8 cellular contexts compared by ENCODE assay signal in the genomic region with DNA sequence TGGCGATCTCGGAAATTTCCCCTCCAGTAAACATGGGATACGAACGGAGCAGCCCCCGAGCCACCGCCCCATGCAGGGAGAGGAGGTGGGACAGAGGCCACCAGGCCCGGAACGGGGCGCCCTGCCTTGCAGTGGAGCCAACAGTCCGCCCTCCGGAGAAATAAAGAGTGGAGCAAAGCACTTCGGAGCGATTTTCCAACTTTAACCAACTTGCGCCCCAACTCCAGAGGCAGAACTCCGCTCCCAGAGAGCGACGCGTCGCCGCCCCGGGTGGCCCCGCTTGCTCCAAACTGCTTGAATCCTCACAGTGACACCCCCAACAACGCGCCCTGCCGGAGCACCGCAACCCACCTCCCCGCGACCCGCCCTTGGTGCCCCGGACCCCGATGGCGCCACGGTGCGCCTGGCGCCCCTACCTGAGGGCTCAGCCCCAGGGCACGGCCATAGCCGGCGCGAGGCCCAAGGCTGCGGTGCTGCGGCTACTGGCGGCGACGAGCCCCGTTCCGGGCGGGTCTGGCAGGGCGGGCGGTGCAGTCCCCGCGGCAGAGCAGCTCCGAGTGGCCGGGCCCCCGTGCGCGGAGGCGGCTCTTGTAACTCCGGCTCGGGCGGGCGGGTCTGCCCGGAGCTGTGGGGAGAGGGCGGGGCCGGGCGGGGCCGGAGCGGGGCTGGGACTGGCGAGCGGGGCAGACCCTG. TPM values are rescaled to one million over a fixed set of nuclear protein-coding genes. Genes with fewer than 3 reads are reported as not detected.
DNase-seq lines count a peak whose midpoint lies in the region; ATAC-seq and TF ChIP-seq lines count a peak whose summit lies in the region.

A gene with protein sequence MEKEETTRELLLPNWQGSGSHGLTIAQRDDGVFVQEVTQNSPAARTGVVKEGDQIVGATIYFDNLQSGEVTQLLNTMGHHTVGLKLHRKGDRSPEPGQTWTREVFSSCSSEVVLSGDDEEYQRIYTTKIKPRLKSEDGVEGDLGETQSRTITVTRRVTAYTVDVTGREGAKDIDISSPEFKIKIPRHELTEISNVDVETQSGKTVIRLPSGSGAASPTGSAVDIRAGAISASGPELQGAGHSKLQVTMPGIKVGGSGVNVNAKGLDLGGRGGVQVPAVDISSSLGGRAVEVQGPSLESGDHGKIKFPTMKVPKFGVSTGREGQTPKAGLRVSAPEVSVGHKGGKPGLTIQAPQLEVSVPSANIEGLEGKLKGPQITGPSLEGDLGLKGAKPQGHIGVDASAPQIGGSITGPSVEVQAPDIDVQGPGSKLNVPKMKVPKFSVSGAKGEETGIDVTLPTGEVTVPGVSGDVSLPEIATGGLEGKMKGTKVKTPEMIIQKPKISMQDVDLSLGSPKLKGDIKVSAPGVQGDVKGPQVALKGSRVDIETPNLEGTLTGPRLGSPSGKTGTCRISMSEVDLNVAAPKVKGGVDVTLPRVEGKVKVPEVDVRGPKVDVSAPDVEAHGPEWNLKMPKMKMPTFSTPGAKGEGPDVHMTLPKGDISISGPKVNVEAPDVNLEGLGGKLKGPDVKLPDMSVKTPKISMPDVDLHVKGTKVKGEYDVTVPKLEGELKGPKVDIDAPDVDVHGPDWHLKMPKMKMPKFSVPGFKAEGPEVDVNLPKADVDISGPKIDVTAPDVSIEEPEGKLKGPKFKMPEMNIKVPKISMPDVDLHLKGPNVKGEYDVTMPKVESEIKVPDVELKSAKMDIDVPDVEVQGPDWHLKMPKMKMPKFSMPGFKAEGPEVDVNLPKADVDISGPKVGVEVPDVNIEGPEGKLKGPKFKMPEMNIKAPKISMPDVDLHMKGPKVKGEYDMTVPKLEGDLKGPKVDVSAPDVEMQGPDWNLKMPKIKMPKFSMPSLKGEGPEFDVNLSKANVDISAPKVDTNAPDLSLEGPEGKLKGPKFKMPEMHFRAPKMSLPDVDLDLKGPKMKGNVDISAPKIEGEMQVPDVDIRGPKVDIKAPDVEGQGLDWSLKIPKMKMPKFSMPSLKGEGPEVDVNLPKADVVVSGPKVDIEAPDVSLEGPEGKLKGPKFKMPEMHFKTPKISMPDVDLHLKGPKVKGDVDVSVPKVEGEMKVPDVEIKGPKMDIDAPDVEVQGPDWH (N-terminal part only) (minus strand): TSS at position 563 of the 693 bp plus-strand sequence. CDS start 10,708 bp downstream, outside the sequence.

- H3K9me3 ChIP-seq in H9 (ENCODE audit: control insufficient read depth, low read depth, low read length), result no peaks in the 10 kb centered on the region
- no peaks in the 10 kb centered on the region for H3K9me3 ChIP-seq in SJCRH30 (replicated peaks)

- H4K91ac ChIP-seq in H9 (ENCODE audit: insufficient read length, low read depth, low read length), result no peak within 1 kb of the TSS

- no peak within 1 kb of the TSS for H3T11ph ChIP-seq in H9 (ENCODE audit: low read length)

- no peak within 1 kb of the TSS for H3K23ac ChIP-seq in H9 (ENCODE audit: insufficient read length, low read depth, low read length)

- H3K36me3 Mint-ChIP-seq in H9 (ENCODE audit: insufficient read depth in 1 of 3, low read depth in 3 of 3), result no peaks in the 10 kb centered on the region; a peak in 1 of 7 replicates
- H3K36me3 Mint-ChIP-seq in activated naive CD8-positive, alpha-beta T cell treated with anti-CD3 and anti-CD28 coated beads for 36 hours, result no peaks in the 10 kb centered on the region
- no peaks in the 10 kb centered on the region for H3K36me3 Mint-ChIP-seq in glutamatergic neuron (ENCODE audit: unreplicated experiment)
- H3K36me3 Mint-ChIP-seq in osteocyte (ENCODE audit: unreplicated experiment), result no peaks in the 10 kb centered on the region

- H3K9me3 Mint-ChIP-seq in H9, result no peaks in the 10 kb centered on the region; a peak in 2 of 5 replicates
- H3K9me3 Mint-ChIP-seq in activated naive CD8-positive, alpha-beta T cell treated with anti-CD3 and anti-CD28 coated beads for 36 hours, result no peaks in the 10 kb centered on the region
- H3K9me3 Mint-ChIP-seq in glutamatergic neuron (ENCODE audit: unreplicated experiment), result no peaks in the 10 kb centered on the region
- H3K9me3 Mint-ChIP-seq in osteocyte (ENCODE audit: unreplicated experiment), result no peaks in the 10 kb centered on the region

- H3K27me3 ChIP-seq in H9 (ENCODE audit: insufficient read depth, low read length) (peaks cover 53% of the 10 kb centered on the region), SJCRH30 (no peaks in the 10 kb centered on the region; the same call in 1 of the 2 replicates)

- H3K4me2 ChIP-seq in H9 (ENCODE audit: insufficient read depth, insufficient read length, low read length), result peak within 1 kb of the TSS; percentile 66

- H3K27ac ChIP-seq in H9 (ENCODE audit: insufficient read length, low read depth, low read length) (no peak within 1 kb of the TSS), SJCRH30 (peak within 1 kb of the TSS; percentile 11; the same call in 1 of the 2 replicates)

- no peak within 1 kb of the TSS for H2BK120ac ChIP-seq in H9 (ENCODE audit: low read depth, low read length, poor library complexity, severe bottlenecking)

- WGBS in H9 (ENCODE audit: extremely low coverage, insufficient read length, low lambda C conversion rate), result no CpG with 5 or more reads among the region's 69 CpGs

- H2BK15ac ChIP-seq in H9 (ENCODE audit: low read depth, low read length), result no peak within 1 kb of the TSS

- peaks cover 2% of the 10 kb centered on the region for H4K20me1 ChIP-seq in H9 (ENCODE audit: control insufficient read depth, insufficient read depth, insufficient read length)

- no peak within 1 kb of the TSS for H2BK20ac ChIP-seq in H9 (ENCODE audit: low read depth, low read length, poor library complexity, severe bottlenecking)

- TF ChIP-seq CTCF in AG10803 (conservative IDR thresholded peaks at IDR 0.05; ENCODE audit: low read length) (no peak), H9 (conservative IDR thresholded peaks at IDR 0.05) (no peak), glutamatergic neuron (IDR thresholded peaks at IDR 0.05; ENCODE audit: partially characterized antibody, unreplicated experiment) (no peak), osteocyte (IDR thresholded peaks at IDR 0.05) (no peak)

- peaks cover 90% of the 10 kb centered on the region for H3K27me3 Mint-ChIP-seq in H9 (ENCODE audit: low read depth)
- H3K27me3 Mint-ChIP-seq in activated naive CD8-positive, alpha-beta T cell treated with anti-CD3 and anti-CD28 coated beads for 36 hours, result peaks cover 5% of the 10 kb centered on the region
- peaks cover 28% of the 10 kb centered on the region for H3K27me3 Mint-ChIP-seq in glutamatergic neuron (ENCODE audit: unreplicated experiment)
- H3K27me3 Mint-ChIP-seq in osteocyte (ENCODE audit: unreplicated experiment), result no peaks in the 10 kb centered on the region

- H3K4me3 ChIP-seq in AG10803 (ENCODE audit: low read length) (peak within 1 kb of the TSS; percentile 97), SJCRH30 (peak within 1 kb of the TSS; percentile 70)

- H3K18ac ChIP-seq in H9 (ENCODE audit: insufficient read length, low read depth, low read length), result peak within 1 kb of the TSS; percentile 59

- no peak within 1 kb of the TSS for H3K9ac ChIP-seq in H9 (ENCODE audit: extremely low read depth, insufficient read length, low read length)

- no peak within 1 kb of the TSS for H4K8ac ChIP-seq in H9 (replicated peaks; ENCODE audit: insufficient read length, low read depth, low read length)

- no peak within 1 kb of the TSS for H2BK5ac ChIP-seq in H9 (ENCODE audit: insufficient read length, low read length)

- H3K4me1 Mint-ChIP-seq in H9 (peaks cover 33 to 60% of the 10 kb centered on the region in 2 experiments), glutamatergic neuron (ENCODE audit: low read depth, unreplicated experiment) (peaks cover 3% of the 10 kb centered on the region), osteocyte (ENCODE audit: unreplicated experiment) (peaks cover 56% of the 10 kb centered on the region)
- peaks cover 59% of the 10 kb centered on the region for H3K4me1 Mint-ChIP-seq in activated naive CD8-positive, alpha-beta T cell treated with anti-CD3 and anti-CD28 coated beads for 36 hours

- no peaks in the 10 kb centered on the region for H3K36me3 ChIP-seq in SJCRH30

- no peaks in the 10 kb centered on the region for H3K79me1 ChIP-seq in H9 (ENCODE audit: insufficient read depth, low read depth, low read length, poor library complexity, severe bottlenecking)

- no peak within 1 kb of the TSS for H3K4ac ChIP-seq in H9 (ENCODE audit: low read depth, low read length)

- no peak for ATAC-seq in GM18907 (IDR thresholded peaks at IDR 0.05; ENCODE audit: unreplicated experiment)

- H2AK5ac ChIP-seq in H9 (ENCODE audit: insufficient read length, low read length), result no peak within 1 kb of the TSS

- H3K4me1 ChIP-seq in H9 (ENCODE audit: insufficient read depth, low read length) (no peaks in the 10 kb centered on the region; the same call in 1 of the 2 replicates), SJCRH30 (peaks cover 6% of the 10 kb centered on the region; the same call in 1 of the 2 replicates)

- H3K23me2 ChIP-seq in H9 (ENCODE audit: insufficient read length, low read depth, low read length, poor library complexity, severe bottlenecking), result peaks cover 26% of the 10 kb centered on the region

- H3K14ac ChIP-seq in H9 (ENCODE audit: insufficient read depth, low read length), result peak within 1 kb of the TSS; percentile 52; the same call in 1 of the 2 replicates

- peak; percentile 67 for DNase-seq in AG10803 (ENCODE audit: low read depth)
- DNase-seq in H9, result peak; percentile 73
- DNase-seq in SJCRH30, result peak; percentile 59
- DNase-seq in activated naive CD8-positive, alpha-beta T cell treated with anti-CD3 and anti-CD28 coated beads for 36 hours, result peak; percentile 78
- DNase-seq in glutamatergic neuron, result peak; percentile 60
- no peak for DNase-seq in osteocyte (ENCODE audit: extremely low spot score, unreplicated experiment)
- no peak for DNase-seq in GM19238 (ENCODE audit: insufficient read length, low spot score)

- H2AFZ ChIP-seq in H9 (ENCODE audit: low read length), result no peak within 1 kb of the TSS

- H3K56ac ChIP-seq in H9 (ENCODE audit: insufficient read length, low read depth, low read length), result no peak within 1 kb of the TSS

- H3K79me2 ChIP-seq in H9 (ENCODE audit: insufficient read depth, low read length), result no peaks in the 10 kb centered on the region

- H2BK12ac ChIP-seq in H9 (ENCODE audit: insufficient read length, low read depth, low read length), result no peak within 1 kb of the TSS

- no peak within 1 kb of the TSS for H4K5ac ChIP-seq in H9 (ENCODE audit: insufficient read length, low read depth, low read length)

- H3K4me3 Mint-ChIP-seq in H9 (peak within 1 kb of the TSS; percentile 81 to 92), glutamatergic neuron (ENCODE audit: unreplicated experiment) (peak within 1 kb of the TSS; percentile 78), osteocyte (ENCODE audit: unreplicated experiment) (peak within 1 kb of the TSS; percentile 97)
- peak within 1 kb of the TSS; percentile 88 for H3K4me3 Mint-ChIP-seq in activated naive CD8-positive, alpha-beta T cell treated with anti-CD3 and anti-CD28 coated beads for 36 hours

- H3K27ac Mint-ChIP-seq in H9 (peak within 1 kb of the TSS in 1 of 3 experiments; percentile 69; a peak in 1 of 7 replicates), glutamatergic neuron (ENCODE audit: unreplicated experiment) (no peak within 1 kb of the TSS), osteocyte (ENCODE audit: unreplicated experiment) (peak within 1 kb of the TSS; percentile 95)
- H3K27ac Mint-ChIP-seq in activated naive CD8-positive, alpha-beta T cell treated with anti-CD3 and anti-CD28 coated beads for 36 hours, result peak within 1 kb of the TSS; percentile 54

RNA-seq across cellular contexts. Expression of the gene that starts here (rescaled TPM):
- total RNA-seq in H9 (2021) (13.9 and 15.2 TPM in 2 replicates), glutamatergic neuron (ENCODE audit: unreplicated experiment) (4.5 TPM), osteocyte (462 and 503 TPM in 2 replicates)
- 10.3 and 10.9 TPM in 2 replicates for total RNA-seq in SJCRH30 (2014; rRNA removed; shearing (Covaris generic))
- total RNA-seq in activated naive CD8-positive, alpha-beta T cell treated with anti-CD3 and anti-CD28 coated beads for 36 hours, result 10 to 100 TPM; 12.3 to 12.5 TPM

Comparison
In these comparisons a context has a peak if more than half of its experiments do, and no peak if none do; other contexts are left out.
1. RNA of the gene that starts here (total RNA-seq): 462 to 503 TPM in osteocyte; 13.9 to 15.2 TPM in H9, 12.3 to 12.5 TPM in activated naive CD8-positive, alpha-beta T cell treated with anti-CD3 and anti-CD28 coated beads for 36 hours, 10.3 to 10.9 TPM in SJCRH30 and 4.5 TPM in glutamatergic neuron (single experiment); every median in the first group is over 10 times any median in the second.
2. DNase-seq: peak in AG10803 (single experiment), H9 (single experiment), SJCRH30 (2 of 2), activated naive CD8-positive, alpha-beta T cell treated with anti-CD3 and anti-CD28 coated beads for 36 hours (single experiment) and glutamatergic neuron (single experiment); none in osteocyte (single experiment) and GM19238 (single experiment).
3. Peak in every context shown above with its lines, with median percentiles within 50 percentile points of each other: H3K4me3 Mint-ChIP-seq.